Comparison of ENCODE assay signal across 16 cellular contexts in the genomic region with DNA sequence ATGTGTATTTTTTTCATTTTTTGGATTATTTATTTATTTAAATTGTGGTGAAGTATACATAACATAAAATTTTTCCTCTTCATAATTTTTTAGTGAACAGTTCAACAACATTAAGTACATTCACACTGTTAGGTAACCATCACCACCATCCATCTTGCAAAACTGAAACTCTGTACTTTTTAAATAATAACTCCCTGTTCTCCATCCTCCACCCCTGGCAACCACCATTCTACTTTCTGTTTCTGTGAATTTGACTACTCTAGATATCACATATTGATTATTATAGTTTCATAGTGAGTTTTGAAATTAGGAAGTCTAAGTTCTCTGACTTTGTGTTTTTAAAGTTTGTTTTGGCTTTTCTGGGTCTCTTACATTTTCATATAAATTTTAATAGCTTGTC.
A peak's percentile ranks its signal among the peaks of the same experiment; 100 is the strongest.
DNase-seq lines count a peak whose midpoint lies in the region; ATAC-seq and TF ChIP-seq lines count a peak whose summit lies in the region.
"Had no signal": no experiment of that assay in that cellular context is flagged by ENCODE, and none has a peak within 500 bp of the region (broad histone marks: within the 10 kb centered on the region; RNA-seq: fewer than 3 reads in every experiment).

No MANE protein-coding gene starts in this region.

- no peak overlapping the region for H3K4me3 ChIP-seq in foreskin fibroblast (ENCODE audit: low read depth in 1 of 2, low read length in 2 of 2)
- H3K4me3 ChIP-seq in colonic mucosa: no peak overlapping the region
- H3K4me3 ChIP-seq: A549, SJCRH30 had no signal

- peaks cover 11% of the 10 kb centered on the region for H3K4me1 Mint-ChIP-seq in stimulated activated naive CD8-positive, alpha-beta T cell treated with anti-CD3 and anti-CD28 coated beads, Interleukin-15, amount 100 ng/mL, for 72 hours
- H3K4me1 Mint-ChIP-seq: activated B cell treated with CpG ODN at 0.5 μM for 24 hours had no signal

- no peaks in the 10 kb centered on the region for H3K4me1 ChIP-seq in colonic mucosa
- H3K4me1 ChIP-seq: A549, SJCRH30 had no signal

- H3K27ac Mint-ChIP-seq in stimulated activated naive CD8-positive, alpha-beta T cell treated with anti-CD3 and anti-CD28 coated beads, Interleukin-15, amount 100 ng/mL, for 72 hours: peak overlapping the region in 1 of 2 donors; percentile 84
- H3K27ac Mint-ChIP-seq: activated B cell treated with CpG ODN at 0.5 μM for 24 hours had no signal

- no peaks in the 10 kb centered on the region for H3K36me3 ChIP-seq in colonic mucosa
- H3K36me3 ChIP-seq: SJCRH30 had no signal

- ATAC-seq in stimulated activated naive CD8-positive, alpha-beta T cell treated with anti-CD3 and anti-CD28 coated beads, Interleukin-15, amount 100 ng/mL, for 72 hours: peak; percentile 92
- ATAC-seq in stimulated activated naive CD8-positive, alpha-beta T cell treated with anti-CD3 and anti-CD28 coated beads, Interleukin-15, Interleukin-2, amounts not matched to agents 100 U/mL and 50 U/mL, for 24 hours: no peak
- peak; percentile 96 for ATAC-seq in GM21717 (IDR thresholded peaks at IDR 0.05; ENCODE audit: unreplicated experiment)
- peak; percentile 87 for ATAC-seq in HG03139 (IDR thresholded peaks at IDR 0.05; ENCODE audit: unreplicated experiment)
- ATAC-seq: A549 had no signal

- intact Hi-C loops in colonic mucosa (cut with DNase I): no loop called here

- DNase-seq in stimulated activated naive CD8-positive, alpha-beta T cell treated with anti-CD3 and anti-CD28 coated beads, Interleukin-15, amount 100 ng/mL, for 72 hours: no peak
- no peak for DNase-seq in stimulated activated naive CD8-positive, alpha-beta T cell treated with anti-CD3 and anti-CD28 coated beads, Interleukin-15, Interleukin-2, amounts not matched to agents 100 U/mL and 50 U/mL, for 24 hours
- DNase-seq in NCI-H1694 treated with DMSO at 0.1 percent for 48 hours (lab: John Stamatoyannopoulos, UW) (no peak), foreskin fibroblast (no peak), cerebellar cortex (ENCODE audit: low spot score) (no peak), colonic mucosa (no peak)
- DNase-seq: activated B cell treated with CpG ODN at 0.5 μM for 24 hours, activated gamma-delta T cell, Calu3, caudate nucleus, NCI-H1048, NCI-H526 treated with DMSO at 0.1 percent for 48 hours, SJCRH30 had no signal

- no peaks in the 10 kb centered on the region for H3K27me3 ChIP-seq in colonic mucosa
- H3K27me3 ChIP-seq: SJCRH30 had no signal

- H3K27ac ChIP-seq in colonic mucosa: no peak overlapping the region
- H3K27ac ChIP-seq: A549, SJCRH30 had no signal

- H3K9me3 ChIP-seq in colonic mucosa: no peaks in the 10 kb centered on the region
- H3K9me3 ChIP-seq: A549, SJCRH30 had no signal

- no peak overlapping the region for H3K9ac ChIP-seq in colonic mucosa (ENCODE audit: low read depth in 2 of 2, low read length in 2 of 2)

- TF ChIP-seq CTCF in foreskin fibroblast (IDR thresholded peaks at IDR 0.05; ENCODE audit: low read depth, low read length) (no peak), colonic mucosa (IDR thresholded peaks at IDR 0.05) (no peak)

- no peak overlapping the region for H3K4me3 Mint-ChIP-seq in stimulated activated naive CD8-positive, alpha-beta T cell treated with anti-CD3 and anti-CD28 coated beads, Interleukin-15, amount 100 ng/mL, for 72 hours
- H3K4me3 Mint-ChIP-seq: activated B cell treated with CpG ODN at 0.5 μM for 24 hours had no signal

- H3K9me3 Mint-ChIP-seq in stimulated activated naive CD8-positive, alpha-beta T cell treated with anti-CD3 and anti-CD28 coated beads, Interleukin-15, amount 100 ng/mL, for 72 hours: peaks cover 0 to 7% of the 10 kb centered on the region in 2 donors
- H3K9me3 Mint-ChIP-seq: activated B cell treated with CpG ODN at 0.5 μM for 24 hours had no signal

- no peaks in the 10 kb centered on the region for H3K27me3 Mint-ChIP-seq in stimulated activated naive CD8-positive, alpha-beta T cell treated with anti-CD3 and anti-CD28 coated beads, Interleukin-15, amount 100 ng/mL, for 72 hours
- H3K27me3 Mint-ChIP-seq: activated B cell treated with CpG ODN at 0.5 μM for 24 hours had no signal
